ENCODE assay signal across 20 cellular contexts in the genomic region with DNA sequence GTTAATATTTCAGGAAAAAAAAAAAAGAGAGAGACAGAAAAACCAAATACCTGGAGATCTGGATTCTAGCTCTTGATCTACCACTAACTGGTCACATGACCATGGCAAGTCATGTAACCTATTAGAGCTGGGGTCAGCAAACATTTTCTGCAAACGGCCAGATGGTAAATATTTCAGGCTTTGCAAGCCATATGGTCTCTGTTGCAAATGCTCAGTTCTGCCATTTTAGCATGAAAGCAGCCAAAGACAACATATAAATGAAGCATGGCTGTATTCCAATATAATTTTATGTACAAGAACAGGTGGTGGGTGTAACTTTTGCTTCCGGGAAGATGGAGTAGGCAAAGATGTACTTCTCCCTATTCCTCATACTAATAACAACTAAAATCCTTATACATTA.
"Had no signal": no experiment of that assay in that cellular context is flagged by ENCODE, and none has a peak within 500 bp of the region (broad histone marks: within the 10 kb centered on the region; RNA-seq: fewer than 3 reads in every experiment).

No MANE protein-coding gene starts in this region.

- H3K4me3 Mint-ChIP-seq: activated naive CD8-positive, alpha-beta T cell treated with anti-CD3 and anti-CD28 coated beads, Interleukin-2, amount 10 ng/mL, durations not matched to agents 7 days and 5 days; naive B cell; stimulated activated memory B cell treated with anti-CD40 and anti-IgM and Interleukin-4, amounts not matched to agents 10 μg/mL and 1 μg/mL and 100 μg/mL, for 72 hours had no signal

- H3K9me3 ChIP-seq: breast epithelium, gastrocnemius medialis, heart right ventricle, left lung, pancreas, tibial nerve, uterus had no signal

- H3K27me3 ChIP-seq: breast epithelium, dorsolateral prefrontal cortex, gastrocnemius medialis, heart right ventricle, left lung, pancreas, tibial nerve, uterus had no signal

- H3K4me3 ChIP-seq: breast epithelium, gastrocnemius medialis, heart right ventricle, left lung, pancreas, tibial nerve, uterus had no signal

- DNase-seq: activated CD4-positive, alpha-beta T cell treated with anti-CD3 and anti-CD28 coated beads, Interleukin-2, amount 50 U/mL, for 1 hour; activated CD8-positive, alpha-beta memory T cell treated with anti-CD3 and anti-CD28 coated beads for 24 hours; activated naive CD4-positive, alpha-beta T cell; activated naive CD8-positive, alpha-beta T cell treated with anti-CD3 and anti-CD28 coated beads, Interleukin-2, amount 10 ng/mL, durations not matched to agents 7 days and 5 days; aorta; dorsolateral prefrontal cortex; erythroblast; gastrocnemius medialis; heart right ventricle; left lung; mammary epithelial cell; naive B cell; pancreas; stimulated activated CD4-positive, alpha-beta T cell treated with anti-CD3 and anti-CD28 coated beads, Interleukin-2, amount 100 ng/mL, for 48 hours; T1000; uterus had no signal

- H3K27ac Mint-ChIP-seq: activated naive CD8-positive, alpha-beta T cell treated with anti-CD3 and anti-CD28 coated beads, Interleukin-2, amount 10 ng/mL, durations not matched to agents 7 days and 5 days; naive B cell; stimulated activated memory B cell treated with anti-CD40 and anti-IgM and Interleukin-4, amounts not matched to agents 10 μg/mL and 1 μg/mL and 100 μg/mL, for 72 hours had no signal

- H3K27me3 Mint-ChIP-seq: activated naive CD8-positive, alpha-beta T cell treated with anti-CD3 and anti-CD28 coated beads, Interleukin-2, amount 10 ng/mL, durations not matched to agents 7 days and 5 days; naive B cell; stimulated activated memory B cell treated with anti-CD40 and anti-IgM and Interleukin-4, amounts not matched to agents 10 μg/mL and 1 μg/mL and 100 μg/mL, for 72 hours had no signal

- H3K4me1 ChIP-seq: breast epithelium, uterus had no signal

- H3K27ac ChIP-seq: breast epithelium, dorsolateral prefrontal cortex, gastrocnemius medialis, heart right ventricle, left lung, pancreas, tibial nerve, uterus had no signal

- H3K4me1 Mint-ChIP-seq: stimulated activated memory B cell treated with anti-CD40 and anti-IgM and Interleukin-4, amounts not matched to agents 10 μg/mL and 1 μg/mL and 100 μg/mL, for 72 hours had no signal

- ATAC-seq: activated CD4-positive, CD25-positive, alpha-beta regulatory T cell treated with anti-CD3 and anti-CD28 coated beads, Interleukin-2, amount 50 U/mL, for 24 hours; gastrocnemius medialis; heart right ventricle; left lung; pancreas; stimulated activated memory B cell treated with anti-CD40 and anti-IgM and Interleukin-4, amounts not matched to agents 10 μg/mL and 1 μg/mL and 100 μg/mL, for 72 hours had no signal

- H3K9me3 Mint-ChIP-seq: activated naive CD8-positive, alpha-beta T cell treated with anti-CD3 and anti-CD28 coated beads, Interleukin-2, amount 10 ng/mL, durations not matched to agents 7 days and 5 days; naive B cell; stimulated activated memory B cell treated with anti-CD40 and anti-IgM and Interleukin-4, amounts not matched to agents 10 μg/mL and 1 μg/mL and 100 μg/mL, for 72 hours had no signal
